ENCODE assay signal across 32 cellular contexts in the genomic region with DNA sequence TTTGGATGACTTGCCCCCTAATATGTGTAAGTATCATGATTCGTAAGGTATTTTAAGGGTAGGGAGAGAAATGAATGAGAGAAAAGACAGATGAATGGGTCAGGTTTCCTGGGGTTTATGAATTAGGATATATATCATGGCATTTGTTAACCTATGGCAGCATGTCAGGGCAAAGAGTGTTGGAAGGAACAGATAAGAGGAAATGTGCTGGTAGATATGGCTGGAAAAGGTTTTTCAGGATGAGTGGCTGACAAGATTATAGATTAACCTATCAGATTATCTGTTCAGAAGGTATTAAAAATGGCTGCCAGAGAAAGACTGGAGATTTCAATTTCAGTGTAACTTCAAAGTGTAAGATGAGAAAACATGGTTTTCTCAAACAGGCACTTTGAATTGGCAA.
"Had no signal": no experiment of that assay in that cellular context is flagged by ENCODE, and none has a peak within 500 bp of the region (broad histone marks: within the 10 kb centered on the region; RNA-seq: fewer than 3 reads in every experiment).

No MANE protein-coding gene starts in this region.

- H3K27me3 Mint-ChIP-seq: activated B cell treated with CpG ODN at 0.5 μM for 24 hours; activated CD8-positive, alpha-beta T cell treated with anti-CD3 and anti-CD28 coated beads for 36 hours; activated naive CD8-positive, alpha-beta T cell; activated naive CD8-positive, alpha-beta T cell treated with anti-CD3 and anti-CD28 coated beads, Interleukin-2, amount 50 U/mL, for 24 hours; activated T-helper 17 cell treated with anti-CD3 and anti-CD28 coated beads, Interleukin-2, amount 50 U/mL, for 72 hours; brain; T-cell had no signal

- H3K9me3 Mint-ChIP-seq: activated naive CD8-positive, alpha-beta T cell treated with anti-CD3 and anti-CD28 coated beads, Interleukin-2, amount 50 U/mL, for 24 hours; activated T-cell treated with anti-CD3 and anti-CD28 coated beads, Interleukin-2, amount 50 U/mL, for 4 hours; activated T-helper 17 cell treated with anti-CD3 and anti-CD28 coated beads, Interleukin-2, amount 50 U/mL, for 72 hours; T-cell had no signal

- H3K4me1 Mint-ChIP-seq: activated B cell treated with CpG ODN at 0.5 μM for 24 hours; activated naive CD8-positive, alpha-beta T cell treated with anti-CD3 and anti-CD28 coated beads, Interleukin-2, amount 50 U/mL, for 24 hours; activated T-helper 17 cell treated with anti-CD3 and anti-CD28 coated beads, Interleukin-2, amount 50 U/mL, for 72 hours; brain; T-cell had no signal

- H3K9me3 ChIP-seq: ascending aorta, colonic mucosa, gastroesophageal sphincter had no signal

- H3K27ac Mint-ChIP-seq: activated B cell treated with CpG ODN at 0.5 μM for 24 hours; activated CD8-positive, alpha-beta T cell treated with anti-CD3 and anti-CD28 coated beads for 36 hours; activated naive CD8-positive, alpha-beta T cell; activated naive CD8-positive, alpha-beta T cell treated with anti-CD3 and anti-CD28 coated beads, Interleukin-2, amount 50 U/mL, for 24 hours; activated T-helper 17 cell treated with anti-CD3 and anti-CD28 coated beads, Interleukin-2, amount 50 U/mL, for 72 hours; brain; T-cell; T-helper 1 cell treated with Interleukin-12 subunit alpha and Interleukin-12 subunit beta and Interleukin-4 antibody, amounts not matched to agents 30 μg/mL and 1 μg/mL, for 36 hours had no signal

- H3K4me3 Mint-ChIP-seq: activated B cell treated with CpG ODN at 0.5 μM for 24 hours; activated CD8-positive, alpha-beta T cell treated with anti-CD3 and anti-CD28 coated beads for 36 hours; activated naive CD8-positive, alpha-beta T cell; activated naive CD8-positive, alpha-beta T cell treated with anti-CD3 and anti-CD28 coated beads, Interleukin-2, amount 50 U/mL, for 24 hours; activated T-cell treated with anti-CD3 and anti-CD28 coated beads, Interleukin-2, amount 50 U/mL, for 4 hours; activated T-helper 17 cell treated with anti-CD3 and anti-CD28 coated beads, Interleukin-2, amount 50 U/mL, for 72 hours; brain; T-cell; T-helper 1 cell treated with Interleukin-12 subunit alpha and Interleukin-12 subunit beta and Interleukin-4 antibody, amounts not matched to agents 30 μg/mL and 1 μg/mL, for 36 hours had no signal

- DNase-seq: activated B cell treated with CpG ODN at 0.5 μM for 24 hours; activated CD4-positive, alpha-beta T cell treated with anti-CD3 and anti-CD28 coated beads for 48 hours; activated CD4-positive, alpha-beta T cell treated with anti-CD3 and anti-CD28 coated beads, Interleukin-2, amount 50 U/mL, for 1 hour; activated CD4-positive, alpha-beta T cell treated with anti-CD3 and anti-CD28 coated beads, Interleukin-2, amount 50 U/mL, for 48 hours; activated CD8-positive, alpha-beta memory T cell treated with anti-CD3 and anti-CD28 coated beads for 24 hours; activated CD8-positive, alpha-beta T cell treated with anti-CD3 and anti-CD28 coated beads for 36 hours; activated effector memory CD4-positive, alpha-beta T cell treated with Interleukin-2 at 50 U/mL for 16 hours; activated gamma-delta T cell treated with Interleukin-2 at 50 U/mL for 16 hours; activated naive CD4-positive, alpha-beta T cell treated with anti-CD3 and anti-CD28 coated beads, Interleukin-2, amount 50 U/mL, for 16 hours; activated naive CD4-positive, alpha-beta T cell treated with Interleukin-2 at 50 U/mL for 16 hours; activated naive CD8-positive, alpha-beta T cell treated with anti-CD3 and anti-CD28 coated beads, Interleukin-2, amount 50 U/mL, for 24 hours; activated T-cell treated with anti-CD3 and anti-CD28 coated beads, Interleukin-2, amount 50 U/mL, for 4 hours; adrenal gland; central memory CD4-positive, alpha-beta T cell; cerebellar nuclear complex; colonic mucosa; effector CD8-positive, alpha-beta T cell; foreskin keratinocyte; heart right ventricle; T-cell; T-helper 9 cell; WERI-Rb-1 had no signal

- H3K27ac ChIP-seq: adrenal gland, ascending aorta, breast epithelium, cardiac muscle cell, colonic mucosa, esophagus muscularis mucosa, foreskin keratinocyte, gastroesophageal sphincter, heart right ventricle, hepatocyte, WERI-Rb-1 had no signal

- H3K27me3 ChIP-seq: adrenal gland, ascending aorta, breast epithelium, cardiac muscle cell, colonic mucosa, esophagus muscularis mucosa, foreskin keratinocyte, gastroesophageal sphincter, heart right ventricle, hepatocyte had no signal

- H3K4me3 ChIP-seq: adrenal gland, ascending aorta, breast epithelium, cardiac muscle cell, colonic mucosa, esophagus muscularis mucosa, gastroesophageal sphincter, heart right ventricle, hepatocyte had no signal

- H3K4me1 ChIP-seq: adrenal gland, ascending aorta, breast epithelium, colonic mucosa, esophagus muscularis mucosa, foreskin keratinocyte, gastroesophageal sphincter, heart right ventricle had no signal
